Comparison of ENCODE assay signal across 23 cellular contexts in the genomic region with DNA sequence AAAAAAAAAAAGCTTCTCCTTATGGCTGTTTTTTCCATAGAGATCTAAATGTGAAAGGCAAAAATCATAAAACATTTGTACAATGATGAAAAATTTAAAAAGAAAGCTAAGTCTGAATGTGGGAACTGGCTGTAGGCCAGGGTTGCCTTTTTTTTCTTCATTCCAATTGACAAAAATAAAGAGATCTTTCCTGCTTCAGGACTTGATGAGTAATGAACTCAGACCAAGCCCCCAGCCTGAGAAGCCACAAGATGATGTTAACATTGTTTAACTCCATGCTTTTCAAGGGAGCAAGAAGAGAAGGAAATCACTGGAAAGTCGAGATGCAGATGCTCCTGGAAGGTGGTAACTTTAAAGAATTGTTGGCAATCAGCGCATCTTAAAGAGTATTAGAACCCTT. TPM values are rescaled to one million over a fixed set of nuclear protein-coding genes. Genes with fewer than 3 reads are reported as not detected.
"Had no signal": no experiment of that assay in that cellular context is flagged by ENCODE, and none has a peak within 500 bp of the region (broad histone marks: within the 10 kb centered on the region; RNA-seq: fewer than 3 reads in every experiment).

No MANE protein-coding gene starts in this region.

- H3K4me3 ChIP-seq: adrenal gland, ascending aorta, esophagus muscularis mucosa, pancreas, prostate gland, tibial nerve had no signal

- ATAC-seq: activated CD4-positive, alpha-beta T cell treated with anti-CD3 and anti-CD28 coated beads for 36 hours; pancreas had no signal

- H3K36me3 ChIP-seq: adrenal gland, ascending aorta, esophagus muscularis mucosa, neutrophil, pancreas, prostate gland, tibial nerve had no signal

- H3K9me3 ChIP-seq: adrenal gland, ascending aorta, esophagus muscularis mucosa, neutrophil, pancreas, prostate gland, tibial nerve had no signal

- H3K27ac ChIP-seq: adrenal gland, ascending aorta, esophagus muscularis mucosa, neutrophil, pancreas, prostate gland, tibial nerve had no signal

- H3K4me1 ChIP-seq: adrenal gland, ascending aorta, pancreas, prostate gland had no signal

- H3K27me3 ChIP-seq: adrenal gland, ascending aorta, pancreas had no signal

- DNase-seq: activated CD4-positive, alpha-beta T cell treated with anti-CD3 and anti-CD28 coated beads for 36 hours; activated CD4-positive, CD25-positive, alpha-beta regulatory T cell; activated effector memory CD4-positive, alpha-beta T cell treated with Interleukin-2 at 50 U/mL for 16 hours; activated naive CD4-positive, alpha-beta T cell treated with Interleukin-2 at 50 U/mL for 16 hours; activated T-cell treated with anti-CD3 and anti-CD28 coated beads for 4 hours; adrenal gland; dermis blood vessel endothelial cell; effector CD4-positive, alpha-beta T cell; foreskin melanocyte; kidney; naive B cell; nephron progenitor cell; pancreas; stimulated activated CD4-positive, alpha-beta T cell treated with anti-CD3 and anti-CD28 coated beads, Interleukin-15, amount 100 ng/mL, for 24 hours; stimulated activated naive CD4-positive, alpha-beta T cell had no signal

RNA-seq across cellular contexts. Expression of a gene that starts 2.3 kb away (rescaled TPM):
- total RNA-seq: bronchial epithelial cell; dermis blood vessel endothelial cell; glomerular endothelial cell; T-helper 1 cell treated with Interleukin-12 subunit alpha and Interleukin-12 subunit beta and Interleukin-4 antibody, amounts not matched to agents 30 ng/mL and 1 ng/mL, for 36 hours had no signal
